12 cellular contexts compared by ENCODE assay signal in the genomic region with DNA sequence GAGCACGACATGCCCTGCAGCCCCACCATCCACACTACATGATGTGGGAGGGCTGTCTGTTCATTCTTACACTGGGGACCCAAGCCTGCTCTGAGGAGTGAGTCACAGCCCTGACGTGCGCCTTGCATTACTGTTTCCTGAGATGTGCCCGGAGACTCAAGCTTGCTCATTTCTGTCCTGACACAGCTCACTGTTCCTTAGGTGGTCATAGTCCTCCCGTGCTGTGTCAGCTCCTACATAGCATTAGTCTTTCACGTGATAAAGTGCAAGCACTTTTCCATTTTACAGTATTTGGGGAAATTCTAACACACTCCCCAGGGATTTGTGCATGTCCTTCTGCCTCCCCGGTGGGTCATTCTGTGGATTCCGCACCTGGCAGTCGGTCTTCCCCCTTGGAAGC. TPM values are rescaled to one million over a fixed set of nuclear protein-coding genes. Genes with fewer than 3 reads are reported as not detected.
DNase-seq lines count a peak whose midpoint lies in the region; ATAC-seq and TF ChIP-seq lines count a peak whose summit lies in the region.
"Had no signal": no experiment of that assay in that cellular context is flagged by ENCODE, and none has a peak within 500 bp of the region (broad histone marks: within the 10 kb centered on the region; RNA-seq: fewer than 3 reads in every experiment).

No MANE protein-coding gene starts in this region.

- H3K4me1 ChIP-seq in thyroid gland, result peaks cover 39 to 41% of the 10 kb centered on the region in 2 donors

- no peaks in the 10 kb centered on the region for H3K9me3 ChIP-seq in thyroid gland

- WGBS in thyroid gland, 2 donors, result 91 to 92% methylated on average over 9 of the region's 9 CpGs

- H3K27ac ChIP-seq in thyroid gland, result peak overlapping the region; percentile 17 to 93 (median 85)

- H3K36me3 Mint-ChIP-seq in activated CD4-positive, alpha-beta memory T cell treated with anti-CD3 and anti-CD28 coated beads for 36 hours, result peaks cover 35% of the 10 kb centered on the region

- no peak overlapping the region for H3K4me3 ChIP-seq in thyroid gland (replicated peaks in 1 of 3)

- TF ChIP-seq POLR2A in thyroid gland (IDR thresholded peaks at IDR 0.05), result no peak

- peak; percentile 65 for DNase-seq in stimulated activated CD4-positive, alpha-beta T cell treated with anti-CD3 and anti-CD28 coated beads, Interleukin-15, amount 100 ng/mL, for 24 hours
- DNase-seq in stimulated activated CD4-positive, alpha-beta T cell treated with anti-CD3 and anti-CD28 coated beads, Interleukin-4, amount 100 ng/mL, for 1 hour, result no peak
- DNase-seq in activated CD4-positive, alpha-beta memory T cell treated with anti-CD3 and anti-CD28 coated beads for 36 hours, result peak; percentile 82
- DNase-seq in thyroid gland (no peak), inferior parietal cortex (ENCODE audit: extremely low spot score) (no peak), COLO829 (ENCODE audit: low spot score) (no peak), anterior cingulate cortex (lab: John Stamatoyannopoulos, UW) (no peak)
- DNase-seq: COR-L47, mesendoderm, NCI-H187 had no signal

- CTCF ChIA-PET in activated CD4-positive, alpha-beta memory T cell treated with anti-CD3 and anti-CD28 coated beads for 36 hours (lab: Charles Lee), result no interaction called here

- H3K4me1 Mint-ChIP-seq in activated CD4-positive, alpha-beta memory T cell treated with anti-CD3 and anti-CD28 coated beads for 36 hours (ENCODE audit: low read depth), result peaks cover 30% of the 10 kb centered on the region

- intact Hi-C loops in activated CD4-positive, alpha-beta memory T cell treated with anti-CD3 and anti-CD28 coated beads for 36 hours (cut with micrococcal nuclease), result loop anchor here (1.0 kb wide), 1 partner anchor 9 kb away; no protein-coding TSS in a partner anchor
- intact Hi-C loops in thyroid gland (cut with DNase I), result no loop called here

- TF ChIP-seq CTCF in thyroid gland (IDR thresholded peaks at IDR 0.05), result no peak

- H3K9me3 Mint-ChIP-seq in activated CD4-positive, alpha-beta memory T cell treated with anti-CD3 and anti-CD28 coated beads for 36 hours, result peaks cover 11% of the 10 kb centered on the region

- H3K27me3 Mint-ChIP-seq in activated CD4-positive, alpha-beta memory T cell treated with anti-CD3 and anti-CD28 coated beads for 36 hours, result peaks cover 2% of the 10 kb centered on the region
- H3K27me3 Mint-ChIP-seq: activated naive CD8-positive, alpha-beta T cell had no signal

- POLR2A ChIA-PET in activated CD4-positive, alpha-beta memory T cell treated with anti-CD3 and anti-CD28 coated beads for 36 hours (lab: Charles Lee), result interaction anchor here (0.6 kb wide), 1 partner anchor 10 kb away, joined by 4 read pairs; no protein-coding TSS in a partner anchor

- no peaks in the 10 kb centered on the region for H3K27me3 ChIP-seq in thyroid gland

- no peak overlapping the region for H3K4me3 Mint-ChIP-seq in activated CD4-positive, alpha-beta memory T cell treated with anti-CD3 and anti-CD28 coated beads for 36 hours
- H3K4me3 Mint-ChIP-seq: activated naive CD8-positive, alpha-beta T cell had no signal

- ATAC-seq in HG02840 (IDR thresholded peaks at IDR 0.05; ENCODE audit: low FRiP score, unreplicated experiment), result peak; percentile 61

- peaks cover 0 to 9% of the 10 kb centered on the region in 2 donors for H3K36me3 ChIP-seq in thyroid gland

- H3K27ac Mint-ChIP-seq in activated CD4-positive, alpha-beta memory T cell treated with anti-CD3 and anti-CD28 coated beads for 36 hours, result peak overlapping the region; percentile 77
- H3K27ac Mint-ChIP-seq: activated naive CD8-positive, alpha-beta T cell had no signal

RNA-seq across cellular contexts. Expression of a gene that starts 46.2 kb away (rescaled TPM):
- not detected for total RNA-seq in activated CD4-positive, alpha-beta memory T cell treated with anti-CD3 and anti-CD28 coated beads for 36 hours
- total RNA-seq in thyroid gland, result not detected

Comparison
In these comparisons a context has a peak if more than half of its experiments do, and no peak if none do; other contexts are left out.
1. DNase-seq: peak in stimulated activated CD4-positive, alpha-beta T cell treated with anti-CD3 and anti-CD28 coated beads, Interleukin-15, amount 100 ng/mL, for 24 hours (single experiment) and activated CD4-positive, alpha-beta memory T cell treated with anti-CD3 and anti-CD28 coated beads for 36 hours (single experiment); none in stimulated activated CD4-positive, alpha-beta T cell treated with anti-CD3 and anti-CD28 coated beads, Interleukin-4, amount 100 ng/mL, for 1 hour (single experiment), thyroid gland (0 of 2), inferior parietal cortex (single experiment), COLO829 (single experiment) and anterior cingulate cortex (0 of 58).